1 cellular context compared by ENCODE assay signal in the genomic region with DNA sequence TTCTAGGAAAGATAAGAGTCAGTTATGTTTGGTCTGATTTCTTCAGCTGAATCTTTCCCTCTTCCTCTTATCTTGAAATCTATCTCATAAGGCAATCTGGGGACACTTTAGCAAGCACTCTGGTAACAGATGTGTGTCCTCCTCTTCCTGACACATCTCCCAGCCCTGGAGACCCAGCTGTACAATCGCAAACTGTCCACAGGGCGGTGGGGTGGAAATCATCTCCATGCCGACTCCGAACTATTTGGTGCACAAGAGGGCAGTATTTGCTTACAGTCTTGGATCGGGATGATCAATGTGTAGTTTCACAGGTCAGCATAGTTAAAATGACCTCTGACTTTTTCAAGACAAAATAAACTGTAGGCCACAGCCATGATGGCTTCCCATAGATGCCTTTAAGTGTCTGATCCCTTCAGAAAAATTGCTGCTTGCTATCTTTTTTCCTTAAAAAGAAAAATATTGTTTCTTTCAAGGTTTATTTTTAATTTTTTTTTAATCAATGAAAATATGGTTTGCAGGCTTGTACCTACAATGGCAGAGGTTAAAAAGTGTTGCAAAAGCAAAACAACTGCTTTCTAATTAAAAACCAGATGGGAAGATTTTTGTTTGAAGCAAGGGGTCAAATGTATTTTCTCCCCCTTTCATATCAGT.
TF ChIP-seq lines count a peak whose summit lies in the region.

No MANE protein-coding gene starts in this region.

TF ChIP-seq in HepG2, 621 proteins besides CTCF, POLR2A, EP300 and RAD21 (continued from another document and continues in another):
- TF ChIP-seq, protein P1, sequence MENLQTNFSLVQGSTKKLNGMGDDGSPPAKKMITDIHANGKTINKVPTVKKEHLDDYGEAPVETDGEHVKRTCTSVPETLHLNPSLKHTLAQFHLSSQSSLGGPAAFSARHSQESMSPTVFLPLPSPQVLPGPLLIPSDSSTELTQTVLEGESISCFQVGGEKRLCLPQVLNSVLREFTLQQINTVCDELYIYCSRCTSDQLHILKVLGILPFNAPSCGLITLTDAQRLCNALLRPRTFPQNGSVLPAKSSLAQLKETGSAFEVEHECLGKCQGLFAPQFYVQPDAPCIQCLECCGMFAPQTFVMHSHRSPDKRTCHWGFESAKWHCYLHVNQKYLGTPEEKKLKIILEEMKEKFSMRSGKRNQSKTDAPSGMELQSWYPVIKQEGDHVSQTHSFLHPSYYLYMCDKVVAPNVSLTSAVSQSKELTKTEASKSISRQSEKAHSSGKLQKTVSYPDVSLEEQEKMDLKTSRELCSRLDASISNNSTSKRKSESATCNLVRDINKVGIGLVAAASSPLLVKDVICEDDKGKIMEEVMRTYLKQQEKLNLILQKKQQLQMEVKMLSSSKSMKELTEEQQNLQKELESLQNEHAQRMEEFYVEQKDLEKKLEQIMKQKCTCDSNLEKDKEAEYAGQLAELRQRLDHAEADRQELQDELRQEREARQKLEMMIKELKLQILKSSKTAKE (CRISPR knock-in tag; IDR thresholded peaks at IDR 0.05; ENCODE audit: borderline replicate concordance): no peak
- TF ChIP-seq, protein P2, sequence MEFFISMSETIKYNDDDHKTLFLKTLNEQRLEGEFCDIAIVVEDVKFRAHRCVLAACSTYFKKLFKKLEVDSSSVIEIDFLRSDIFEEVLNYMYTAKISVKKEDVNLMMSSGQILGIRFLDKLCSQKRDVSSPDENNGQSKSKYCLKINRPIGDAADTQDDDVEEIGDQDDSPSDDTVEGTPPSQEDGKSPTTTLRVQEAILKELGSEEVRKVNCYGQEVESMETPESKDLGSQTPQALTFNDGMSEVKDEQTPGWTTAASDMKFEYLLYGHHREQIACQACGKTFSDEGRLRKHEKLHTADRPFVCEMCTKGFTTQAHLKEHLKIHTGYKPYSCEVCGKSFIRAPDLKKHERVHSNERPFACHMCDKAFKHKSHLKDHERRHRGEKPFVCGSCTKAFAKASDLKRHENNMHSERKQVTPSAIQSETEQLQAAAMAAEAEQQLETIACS (CRISPR knock-in tag; IDR thresholded peaks at IDR 0.05): no peak
- TF ChIP-seq TEAD3 (CRISPR knock-in tag; optimal IDR thresholded peaks at IDR 0.05; ENCODE audit: borderline replicate concordance) (peak; percentile 88), SPEN (CRISPR knock-in tag; IDR thresholded peaks at IDR 0.05; ENCODE audit: low read depth) (no peak), KMT2B (CRISPR knock-in tag; IDR thresholded peaks at IDR 0.05) (0 out of 2 replicates have a peak, but pooled peaks have one; percentile 32), RARG (CRISPR knock-in tag; IDR thresholded peaks at IDR 0.05; ENCODE audit: low read depth) (no peak), ZNF7 (CRISPR knock-in tag; IDR thresholded peaks at IDR 0.05) (no peak), FOXK1 (CRISPR knock-in tag; IDR thresholded peaks at IDR 0.05; ENCODE audit: borderline replicate concordance, low read depth) (peak; percentile 65; the same call in 1 of the 2 replicates), ZNF317 (CRISPR knock-in tag; IDR thresholded peaks at IDR 0.05) (no peak), SIX1 (CRISPR knock-in tag; IDR thresholded peaks at IDR 0.05; ENCODE audit: borderline replicate concordance) (0 out of 2 replicates have a peak, but pooled peaks have one; percentile 23), NR2F2 (IDR thresholded peaks at IDR 0.05; ENCODE audit: borderline replicate concordance, low read depth) (peak; percentile 89), MED13 (CRISPR knock-in tag; IDR thresholded peaks at IDR 0.05) (no peak), ZNF180 (CRISPR knock-in tag; IDR thresholded peaks at IDR 0.05; ENCODE audit: borderline replicate concordance, low read depth) (no peak), MZF1 (CRISPR knock-in tag; IDR thresholded peaks at IDR 0.05; ENCODE audit: borderline replicate concordance) (no peak), POLR2AphosphoS5 (IDR thresholded peaks at IDR 0.05; ENCODE audit: low read depth, low read length) (no peak), ZNF30 (CRISPR knock-in tag; IDR thresholded peaks at IDR 0.05) (no peak), SALL1 (CRISPR knock-in tag; IDR thresholded peaks at IDR 0.05) (peak; percentile 74), ZNF331 (CRISPR knock-in tag; IDR thresholded peaks at IDR 0.05) (peak; percentile 54; the same call in 1 of the 2 replicates), SMAD3 (CRISPR knock-in tag; IDR thresholded peaks at IDR 0.05) (no peak), ZNF562 (CRISPR knock-in tag; IDR thresholded peaks at IDR 0.05; ENCODE audit: borderline replicate concordance) (no peak), NCOA2 (CRISPR knock-in tag; IDR thresholded peaks at IDR 0.05) (peak; percentile 34; the same call in 1 of the 2 replicates), MAZ (IDR thresholded peaks at IDR 0.05; ENCODE audit: borderline replicate concordance, low read depth, low read length) (no peak), MAZ (CRISPR knock-in tag; IDR thresholded peaks at IDR 0.05; ENCODE audit: low read depth) (no peak), ZFY (CRISPR knock-in tag; IDR thresholded peaks at IDR 0.05) (peak; percentile 34), POGZ (CRISPR knock-in tag; IDR thresholded peaks at IDR 0.05) (peak; percentile 72), HOXA3 (CRISPR knock-in tag; IDR thresholded peaks at IDR 0.05) (peak; percentile 50; the same call in 1 of the 2 replicates)
- TF ChIP-seq, protein P3, sequence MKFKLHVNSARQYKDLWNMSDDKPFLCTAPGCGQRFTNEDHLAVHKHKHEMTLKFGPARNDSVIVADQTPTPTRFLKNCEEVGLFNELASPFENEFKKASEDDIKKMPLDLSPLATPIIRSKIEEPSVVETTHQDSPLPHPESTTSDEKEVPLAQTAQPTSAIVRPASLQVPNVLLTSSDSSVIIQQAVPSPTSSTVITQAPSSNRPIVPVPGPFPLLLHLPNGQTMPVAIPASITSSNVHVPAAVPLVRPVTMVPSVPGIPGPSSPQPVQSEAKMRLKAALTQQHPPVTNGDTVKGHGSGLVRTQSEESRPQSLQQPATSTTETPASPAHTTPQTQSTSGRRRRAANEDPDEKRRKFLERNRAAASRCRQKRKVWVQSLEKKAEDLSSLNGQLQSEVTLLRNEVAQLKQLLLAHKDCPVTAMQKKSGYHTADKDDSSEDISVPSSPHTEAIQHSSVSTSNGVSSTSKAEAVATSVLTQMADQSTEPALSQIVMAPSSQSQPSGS (CRISPR knock-in tag; IDR thresholded peaks at IDR 0.05): no peak
- TF ChIP-seq, protein P4, sequence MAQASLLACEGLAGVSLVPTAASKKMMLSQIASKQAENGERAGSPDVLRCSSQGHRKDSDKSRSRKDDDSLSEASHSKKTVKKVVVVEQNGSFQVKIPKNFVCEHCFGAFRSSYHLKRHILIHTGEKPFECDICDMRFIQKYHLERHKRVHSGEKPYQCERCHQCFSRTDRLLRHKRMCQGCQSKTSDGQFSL (CRISPR knock-in tag; IDR thresholded peaks at IDR 0.05): no peak
- TF ChIP-seq, protein P5, sequence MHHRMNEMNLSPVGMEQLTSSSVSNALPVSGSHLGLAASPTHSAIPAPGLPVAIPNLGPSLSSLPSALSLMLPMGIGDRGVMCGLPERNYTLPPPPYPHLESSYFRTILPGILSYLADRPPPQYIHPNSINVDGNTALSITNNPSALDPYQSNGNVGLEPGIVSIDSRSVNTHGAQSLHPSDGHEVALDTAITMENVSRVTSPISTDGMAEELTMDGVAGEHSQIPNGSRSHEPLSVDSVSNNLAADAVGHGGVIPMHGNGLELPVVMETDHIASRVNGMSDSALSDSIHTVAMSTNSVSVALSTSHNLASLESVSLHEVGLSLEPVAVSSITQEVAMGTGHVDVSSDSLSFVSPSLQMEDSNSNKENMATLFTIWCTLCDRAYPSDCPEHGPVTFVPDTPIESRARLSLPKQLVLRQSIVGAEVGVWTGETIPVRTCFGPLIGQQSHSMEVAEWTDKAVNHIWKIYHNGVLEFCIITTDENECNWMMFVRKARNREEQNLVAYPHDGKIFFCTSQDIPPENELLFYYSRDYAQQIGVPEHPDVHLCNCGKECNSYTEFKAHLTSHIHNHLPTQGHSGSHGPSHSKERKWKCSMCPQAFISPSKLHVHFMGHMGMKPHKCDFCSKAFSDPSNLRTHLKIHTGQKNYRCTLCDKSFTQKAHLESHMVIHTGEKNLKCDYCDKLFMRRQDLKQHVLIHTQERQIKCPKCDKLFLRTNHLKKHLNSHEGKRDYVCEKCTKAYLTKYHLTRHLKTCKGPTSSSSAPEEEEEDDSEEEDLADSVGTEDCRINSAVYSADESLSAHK (CRISPR knock-in tag; IDR thresholded peaks at IDR 0.05; ENCODE audit: borderline replicate concordance): no peak
- TF ChIP-seq, protein P6, sequence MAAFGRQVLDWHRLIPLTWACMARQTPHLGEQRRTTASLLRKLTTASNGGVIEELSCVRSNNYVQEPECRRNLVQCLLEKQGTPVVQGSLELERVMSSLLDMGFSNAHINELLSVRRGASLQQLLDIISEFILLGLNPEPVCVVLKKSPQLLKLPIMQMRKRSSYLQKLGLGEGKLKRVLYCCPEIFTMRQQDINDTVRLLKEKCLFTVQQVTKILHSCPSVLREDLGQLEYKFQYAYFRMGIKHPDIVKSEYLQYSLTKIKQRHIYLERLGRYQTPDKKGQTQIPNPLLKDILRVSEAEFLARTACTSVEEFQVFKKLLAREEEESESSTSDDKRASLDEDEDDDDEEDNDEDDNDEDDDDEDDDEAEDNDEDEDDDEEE (CRISPR knock-in tag; IDR thresholded peaks at IDR 0.05): no peak
- TF ChIP-seq, protein P7, sequence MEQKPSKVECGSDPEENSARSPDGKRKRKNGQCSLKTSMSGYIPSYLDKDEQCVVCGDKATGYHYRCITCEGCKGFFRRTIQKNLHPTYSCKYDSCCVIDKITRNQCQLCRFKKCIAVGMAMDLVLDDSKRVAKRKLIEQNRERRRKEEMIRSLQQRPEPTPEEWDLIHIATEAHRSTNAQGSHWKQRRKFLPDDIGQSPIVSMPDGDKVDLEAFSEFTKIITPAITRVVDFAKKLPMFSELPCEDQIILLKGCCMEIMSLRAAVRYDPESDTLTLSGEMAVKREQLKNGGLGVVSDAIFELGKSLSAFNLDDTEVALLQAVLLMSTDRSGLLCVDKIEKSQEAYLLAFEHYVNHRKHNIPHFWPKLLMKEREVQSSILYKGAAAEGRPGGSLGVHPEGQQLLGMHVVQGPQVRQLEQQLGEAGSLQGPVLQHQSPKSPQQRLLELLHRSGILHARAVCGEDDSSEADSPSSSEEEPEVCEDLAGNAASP (CRISPR knock-in tag; IDR thresholded peaks at IDR 0.05; ENCODE audit: borderline replicate concordance): peak; percentile 40; the same call in 1 of the 2 replicates
- TF ChIP-seq, protein P8, sequence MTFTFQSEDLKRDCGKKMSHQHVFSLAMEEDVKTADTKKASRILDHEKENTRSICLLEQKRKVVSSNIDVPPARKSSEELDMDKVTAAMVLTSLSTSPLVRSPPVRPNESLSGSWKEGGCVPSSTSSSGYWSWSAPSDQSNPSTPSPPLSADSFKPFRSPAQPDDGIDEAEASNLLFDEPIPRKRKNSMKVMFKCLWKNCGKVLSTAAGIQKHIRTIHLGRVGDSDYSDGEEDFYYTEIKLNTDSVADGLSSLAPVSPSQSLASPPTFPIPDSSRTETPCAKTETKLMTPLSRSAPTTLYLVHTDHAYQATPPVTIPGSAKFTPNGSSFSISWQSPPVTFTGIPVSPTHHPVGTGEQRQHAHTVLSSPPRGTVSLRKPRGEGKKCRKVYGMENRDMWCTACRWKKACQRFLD (CRISPR knock-in tag; IDR thresholded peaks at IDR 0.05; ENCODE audit: borderline replicate concordance): no peak
- TF ChIP-seq, protein P9, sequence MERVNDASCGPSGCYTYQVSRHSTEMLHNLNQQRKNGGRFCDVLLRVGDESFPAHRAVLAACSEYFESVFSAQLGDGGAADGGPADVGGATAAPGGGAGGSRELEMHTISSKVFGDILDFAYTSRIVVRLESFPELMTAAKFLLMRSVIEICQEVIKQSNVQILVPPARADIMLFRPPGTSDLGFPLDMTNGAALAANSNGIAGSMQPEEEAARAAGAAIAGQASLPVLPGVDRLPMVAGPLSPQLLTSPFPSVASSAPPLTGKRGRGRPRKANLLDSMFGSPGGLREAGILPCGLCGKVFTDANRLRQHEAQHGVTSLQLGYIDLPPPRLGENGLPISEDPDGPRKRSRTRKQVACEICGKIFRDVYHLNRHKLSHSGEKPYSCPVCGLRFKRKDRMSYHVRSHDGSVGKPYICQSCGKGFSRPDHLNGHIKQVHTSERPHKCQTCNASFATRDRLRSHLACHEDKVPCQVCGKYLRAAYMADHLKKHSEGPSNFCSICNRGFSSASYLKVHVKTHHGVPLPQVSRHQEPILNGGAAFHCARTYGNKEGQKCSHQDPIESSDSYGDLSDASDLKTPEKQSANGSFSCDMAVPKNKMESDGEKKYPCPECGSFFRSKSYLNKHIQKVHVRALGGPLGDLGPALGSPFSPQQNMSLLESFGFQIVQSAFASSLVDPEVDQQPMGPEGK (CRISPR knock-in tag; IDR thresholded peaks at IDR 0.05): peak; percentile 53
- TF ChIP-seq, protein P10, sequence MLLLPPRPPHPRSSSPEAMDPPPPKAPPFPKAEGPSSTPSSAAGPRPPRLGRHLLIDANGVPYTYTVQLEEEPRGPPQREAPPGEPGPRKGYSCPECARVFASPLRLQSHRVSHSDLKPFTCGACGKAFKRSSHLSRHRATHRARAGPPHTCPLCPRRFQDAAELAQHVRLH (CRISPR knock-in tag; IDR thresholded peaks at IDR 0.05; ENCODE audit: borderline replicate concordance, low read depth): peak; percentile 67; the same call in 1 of the 2 replicates
- TF ChIP-seq, protein P11, sequence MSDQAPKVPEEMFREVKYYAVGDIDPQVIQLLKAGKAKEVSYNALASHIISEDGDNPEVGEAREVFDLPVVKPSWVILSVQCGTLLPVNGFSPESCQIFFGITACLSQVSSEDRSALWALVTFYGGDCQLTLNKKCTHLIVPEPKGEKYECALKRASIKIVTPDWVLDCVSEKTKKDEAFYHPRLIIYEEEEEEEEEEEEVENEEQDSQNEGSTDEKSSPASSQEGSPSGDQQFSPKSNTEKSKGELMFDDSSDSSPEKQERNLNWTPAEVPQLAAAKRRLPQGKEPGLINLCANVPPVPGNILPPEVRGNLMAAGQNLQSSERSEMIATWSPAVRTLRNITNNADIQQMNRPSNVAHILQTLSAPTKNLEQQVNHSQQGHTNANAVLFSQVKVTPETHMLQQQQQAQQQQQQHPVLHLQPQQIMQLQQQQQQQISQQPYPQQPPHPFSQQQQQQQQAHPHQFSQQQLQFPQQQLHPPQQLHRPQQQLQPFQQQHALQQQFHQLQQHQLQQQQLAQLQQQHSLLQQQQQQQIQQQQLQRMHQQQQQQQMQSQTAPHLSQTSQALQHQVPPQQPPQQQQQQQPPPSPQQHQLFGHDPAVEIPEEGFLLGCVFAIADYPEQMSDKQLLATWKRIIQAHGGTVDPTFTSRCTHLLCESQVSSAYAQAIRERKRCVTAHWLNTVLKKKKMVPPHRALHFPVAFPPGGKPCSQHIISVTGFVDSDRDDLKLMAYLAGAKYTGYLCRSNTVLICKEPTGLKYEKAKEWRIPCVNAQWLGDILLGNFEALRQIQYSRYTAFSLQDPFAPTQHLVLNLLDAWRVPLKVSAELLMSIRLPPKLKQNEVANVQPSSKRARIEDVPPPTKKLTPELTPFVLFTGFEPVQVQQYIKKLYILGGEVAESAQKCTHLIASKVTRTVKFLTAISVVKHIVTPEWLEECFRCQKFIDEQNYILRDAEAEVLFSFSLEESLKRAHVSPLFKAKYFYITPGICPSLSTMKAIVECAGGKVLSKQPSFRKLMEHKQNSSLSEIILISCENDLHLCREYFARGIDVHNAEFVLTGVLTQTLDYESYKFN (CRISPR knock-in tag; conservative IDR thresholded peaks at IDR 0.05): peak; percentile 63
- TF ChIP-seq, protein P12, sequence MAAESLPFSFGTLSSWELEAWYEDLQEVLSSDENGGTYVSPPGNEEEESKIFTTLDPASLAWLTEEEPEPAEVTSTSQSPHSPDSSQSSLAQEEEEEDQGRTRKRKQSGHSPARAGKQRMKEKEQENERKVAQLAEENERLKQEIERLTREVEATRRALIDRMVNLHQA (CRISPR knock-in tag; IDR thresholded peaks at IDR 0.05): no peak
- TF ChIP-seq, protein P13, sequence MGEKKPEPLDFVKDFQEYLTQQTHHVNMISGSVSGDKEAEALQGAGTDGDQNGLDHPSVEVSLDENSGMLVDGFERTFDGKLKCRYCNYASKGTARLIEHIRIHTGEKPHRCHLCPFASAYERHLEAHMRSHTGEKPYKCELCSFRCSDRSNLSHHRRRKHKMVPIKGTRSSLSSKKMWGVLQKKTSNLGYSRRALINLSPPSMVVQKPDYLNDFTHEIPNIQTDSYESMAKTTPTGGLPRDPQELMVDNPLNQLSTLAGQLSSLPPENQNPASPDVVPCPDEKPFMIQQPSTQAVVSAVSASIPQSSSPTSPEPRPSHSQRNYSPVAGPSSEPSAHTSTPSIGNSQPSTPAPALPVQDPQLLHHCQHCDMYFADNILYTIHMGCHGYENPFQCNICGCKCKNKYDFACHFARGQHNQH (CRISPR knock-in tag; IDR thresholded peaks at IDR 0.05): peak; percentile 77
